8 cellular contexts compared by ENCODE assay signal in the genomic region with DNA sequence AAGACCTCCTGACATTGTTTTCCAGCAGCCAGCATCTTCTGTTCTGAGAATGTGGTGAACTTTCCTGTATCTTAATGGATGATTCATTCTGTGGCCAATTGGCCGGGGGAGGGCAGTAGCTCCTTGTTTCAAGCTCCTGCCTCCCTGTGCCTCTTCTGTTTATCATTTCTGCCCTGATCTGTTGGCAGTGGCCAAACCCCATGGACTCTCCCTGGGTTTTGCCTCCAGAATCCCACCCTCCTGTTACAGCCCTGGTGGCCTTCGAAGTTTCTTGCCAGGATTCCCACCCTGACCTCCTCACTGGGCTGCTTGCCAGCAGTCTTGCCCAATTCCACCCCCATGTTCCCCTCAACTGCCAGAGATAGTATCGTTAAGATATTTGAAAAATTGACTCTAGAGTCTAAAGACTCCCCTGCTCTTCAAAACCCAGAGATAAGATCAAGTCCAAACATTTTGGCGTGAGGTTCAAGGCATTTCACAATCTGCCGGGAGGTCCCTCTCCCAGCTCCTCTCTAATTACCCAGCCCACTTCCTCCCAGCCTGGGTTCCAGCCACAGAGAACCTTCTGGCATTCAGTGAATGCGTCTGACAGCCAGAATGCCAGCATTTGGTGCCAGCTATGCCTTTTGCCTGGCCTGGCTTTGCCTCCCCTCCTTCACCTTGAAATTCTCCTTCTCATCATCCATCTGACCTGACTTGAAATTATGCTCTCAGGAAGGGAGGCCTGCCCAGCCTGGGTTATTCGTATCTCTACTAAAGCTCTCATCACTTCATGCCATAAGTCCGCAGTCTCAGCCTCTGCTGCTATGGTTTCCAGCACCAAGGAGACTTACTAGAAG. TPM values are rescaled to one million over a fixed set of nuclear protein-coding genes. Genes with fewer than 3 reads are reported as not detected.
DNase-seq lines count a peak whose midpoint lies in the region; ATAC-seq, FAIRE-seq and TF ChIP-seq lines count a peak whose summit lies in the region.

No MANE protein-coding gene starts in this region.

- H3K4me2 ChIP-seq in osteoblast (ENCODE audit: insufficient read depth, low read length), result peak overlapping the region; percentile 56

- peaks cover 47% of the 10 kb centered on the region for H3K4me1 ChIP-seq in osteoblast (ENCODE audit: insufficient read depth, low read length)

- no peaks in the 10 kb centered on the region for H4K20me1 ChIP-seq in osteoblast (ENCODE audit: insufficient read depth, low read length)

- TF ChIP-seq CTCF in osteoblast (IDR thresholded peaks at IDR 0.05; ENCODE audit: extremely low read depth, low read depth, low read length), result peak; percentile 53

- H3K36me3 ChIP-seq in osteoblast (ENCODE audit: insufficient read depth, low read length), result no peaks in the 10 kb centered on the region

- H2AFZ ChIP-seq in osteoblast (ENCODE audit: low read length), result peak overlapping the region; percentile 55

- H3K27ac ChIP-seq in osteoblast (ENCODE audit: low read depth, low read length), result peak overlapping the region; percentile 80

- no peaks in the 10 kb centered on the region for H3K79me2 ChIP-seq in osteoblast (ENCODE audit: insufficient read depth, low read length)

- no peak for ATAC-seq in HG03342 (IDR thresholded peaks at IDR 0.05; ENCODE audit: unreplicated experiment)
- ATAC-seq in GM18873 (IDR thresholded peaks at IDR 0.05; ENCODE audit: low FRiP score, unreplicated experiment), result no peak

- H3K4me3 ChIP-seq in osteoblast (ENCODE audit: insufficient read depth, low read length), result peak overlapping the region; percentile 28

- DNase-seq in H54 (ENCODE audit: insufficient read length, low spot score) (peak; percentile 76), RPMI7951 (ENCODE audit: low read depth) (peak; percentile 96), erythroblast (lab: John Stamatoyannopoulos, UW) (peak; percentile 33 to 40), osteoblast (ENCODE audit: insufficient read length, low spot score, missing footprints) (peak; percentile 95), SK-N-DZ (ENCODE audit: low spot score) (no peak), NCI-H2227 treated with DMSO at 0.1 percent for 48 hours (lab: John Stamatoyannopoulos, UW) (no peak)

- TF ChIP-seq POLR2A in H54 (IDR thresholded peaks at IDR 0.05; ENCODE audit: low read depth, low read length) (no peak), erythroblast (IDR thresholded peaks at IDR 0.05; ENCODE audit: low read length) (no peak)

- H3K27me3 ChIP-seq in osteoblast (ENCODE audit: insufficient read depth, low read length), result no peaks in the 10 kb centered on the region

- FAIRE-seq in H54 (lab: Jason Lieb, UNC), result peak; percentile 89

- H3K9me3 ChIP-seq in osteoblast (ENCODE audit: low read depth, low read length), result no peaks in the 10 kb centered on the region

RNA-seq across cellular contexts. Expression of gene TXNRD1, which starts 37.7 kb away (rescaled TPM):
- total RNA-seq in RPMI7951 (2014; rRNA removed; shearing (Covaris generic)), result 208 and 209 TPM in 2 replicates
- 323 and 502 TPM in 2 replicates for total RNA-seq in osteoblast
- 238 and 256 TPM in 2 replicates for polyA plus RNA-seq in SK-N-DZ (2014; cell fraction: cytosol; rRNA removed)
- polyA plus RNA-seq in SK-N-DZ (2014; cell fraction: nucleus; rRNA removed), result 89.8 and 120 TPM in 2 replicates

RNA-seq across cellular contexts. Expression of gene NFYB, which starts 39.9 kb away (rescaled TPM):
- 15.5 and 21.6 TPM in 2 replicates for total RNA-seq in RPMI7951 (2014; rRNA removed; shearing (Covaris generic))
- total RNA-seq in osteoblast, result 22.4 and 25.7 TPM in 2 replicates
- polyA plus RNA-seq in SK-N-DZ (2014; cell fraction: cytosol; rRNA removed), result 57.0 and 61.3 TPM in 2 replicates
- polyA plus RNA-seq in SK-N-DZ (2014; cell fraction: nucleus; rRNA removed), result 47.2 and 59.6 TPM in 2 replicates

Comparison
In these comparisons a context has a peak if more than half of its experiments do, and no peak if none do; other contexts are left out.
1. DNase-seq: peak in H54 (single experiment), RPMI7951 (single experiment), erythroblast (2 of 2) and osteoblast (single experiment); none in SK-N-DZ (single experiment) and NCI-H2227 treated with DMSO at 0.1 percent for 48 hours (single experiment).